In genomic region chr1:22141493-22141892, GRCh38 we compare ENCODE assay signal across 10 cellular contexts. TPM values are rescaled to one million over a fixed set of nuclear protein-coding genes. Genes with fewer than 3 reads are reported as not detected.
DNase-seq lines count a peak whose midpoint lies in the region; ATAC-seq and TF ChIP-seq lines count a peak whose summit lies in the region.
"Had no signal": no experiment of that assay in that cellular context is flagged by ENCODE, and none has a peak within 500 bp of the region (broad histone marks: within the 10 kb centered on the region; RNA-seq: fewer than 3 reads in every experiment).

No MANE protein-coding gene starts in this region.

- H3K9ac ChIP-seq in mesendoderm (ENCODE audit: low read length), result peak overlapping the region; percentile 30

- H2BK120ac ChIP-seq in mesendoderm (ENCODE audit: low read depth, low read length), result no peak overlapping the region

- H2BK5ac ChIP-seq in mesendoderm (ENCODE audit: low read length), result no peak overlapping the region

- no peak overlapping the region for H4K5ac ChIP-seq in mesendoderm (ENCODE audit: low read length)

- no peaks in the 10 kb centered on the region for H3K79me1 ChIP-seq in mesendoderm (ENCODE audit: low read length)

- in situ Hi-C loops in astrocyte of the spinal cord (cut with HindIII; ENCODE audit: low sequenced_read_pairs), result no loop called here

- H3K36me3 Mint-ChIP-seq in activated T-cell treated with anti-CD3 and anti-CD28 coated beads, Interleukin-2, amount 50 U/mL, for 72 hours (ENCODE audit: insufficient read depth in 2 of 2), result peaks cover 0 to 3% of the 10 kb centered on the region in 2 donors

- no CpG with 5 or more reads among the region's 8 CpGs for WGBS in mesendoderm (ENCODE audit: extremely low coverage, insufficient coverage, low lambda C conversion rate)
- 19 to 37% methylated on average over 2 to 8 of the region's 8 CpGs for WGBS in upper lobe of left lung, 2 donors
- 20 to 29% methylated on average over 8 of the region's 8 CpGs for WGBS in sigmoid colon, 2 donors

- H3K4me3 ChIP-seq in astrocyte of the spinal cord (ENCODE audit: low read depth, low read length) (peak overlapping the region; percentile 37), mesendoderm (ENCODE audit: low read length) (no peak overlapping the region), upper lobe of left lung (peak overlapping the region in 3 of 4 donors; percentile 57 to 59 (median 58)), sigmoid colon (no peak overlapping the region)

- peak overlapping the region; percentile 30 for H3K4me2 ChIP-seq in mesendoderm (ENCODE audit: low read length)

- H3K4me3 Mint-ChIP-seq in activated T-cell treated with anti-CD3 and anti-CD28 coated beads, Interleukin-2, amount 50 U/mL, for 72 hours, result peak overlapping the region; percentile 26 to 46

- no peaks in the 10 kb centered on the region for H3K79me2 ChIP-seq in mesendoderm (ENCODE audit: control insufficient read depth, insufficient read depth, low read length)

- peaks cover 6% of the 10 kb centered on the region for H3K4me1 ChIP-seq in mesendoderm (ENCODE audit: control insufficient read depth, low read depth, low read length)
- peaks cover 11 to 29% (median 18%) of the 10 kb centered on the region in 4 donors for H3K4me1 ChIP-seq in upper lobe of left lung
- peaks cover 0 to 22% (median 17%) of the 10 kb centered on the region in 4 donors for H3K4me1 ChIP-seq in sigmoid colon

- peaks cover 6% of the 10 kb centered on the region for H3K4me1 Mint-ChIP-seq in activated T-cell treated with anti-CD3 and anti-CD28 coated beads, Interleukin-2, amount 50 U/mL, for 72 hours (ENCODE audit: low read depth)

- H2AK5ac ChIP-seq in mesendoderm (ENCODE audit: low read length), result no peak overlapping the region

- no peak for DNase-seq in activated T-cell treated with anti-CD3 and anti-CD28 coated beads, Interleukin-2, amount 50 U/mL, for 72 hours
- DNase-seq in activated T-cell treated with anti-CD3 and anti-CD28 coated beads, Interleukin-2, amount 50 U/mL, for 48 hours, result no peak
- DNase-seq in astrocyte of the spinal cord (ENCODE audit: low read depth, low spot score), result no peak
- DNase-seq in mesendoderm, result no peak
- DNase-seq in upper lobe of left lung, result no peak
- no peak for DNase-seq in GDM1 (lab: John Stamatoyannopoulos, UW)
- DNase-seq in sigmoid colon, result no peak
- DNase-seq in Right ventricle myocardium superior, result no peak
- DNase-seq: occipital lobe had no signal

- no peaks in the 10 kb centered on the region for H3K9me3 ChIP-seq in upper lobe of left lung
- H3K9me3 ChIP-seq in sigmoid colon, result no peaks in the 10 kb centered on the region

- H3K9me3 Mint-ChIP-seq in activated T-cell treated with anti-CD3 and anti-CD28 coated beads, Interleukin-2, amount 50 U/mL, for 72 hours, result no peaks in the 10 kb centered on the region

- H3K36me3 ChIP-seq in mesendoderm (ENCODE audit: control insufficient read depth, insufficient read depth, low read length) (no peaks in the 10 kb centered on the region), upper lobe of left lung (no peaks in the 10 kb centered on the region), sigmoid colon (no peaks in the 10 kb centered on the region)

- H3K23ac ChIP-seq in mesendoderm (ENCODE audit: low read length), result no peak overlapping the region

- TF ChIP-seq CTCF in astrocyte of the spinal cord (IDR thresholded peaks at IDR 0.05; ENCODE audit: low read depth, low read length), result no peak
- TF ChIP-seq CTCF in upper lobe of left lung (IDR thresholded peaks at IDR 0.05), result no peak
- TF ChIP-seq CTCF in sigmoid colon (IDR thresholded peaks at IDR 0.05), result no peak

- TF ChIP-seq EP300 in upper lobe of left lung (IDR thresholded peaks at IDR 0.05) (no peak), sigmoid colon (IDR thresholded peaks at IDR 0.05) (no peak)

- ATAC-seq in activated T-cell treated with anti-CD3 and anti-CD28 coated beads, Interleukin-2, amount 50 U/mL, for 72 hours (replicated peaks in 1 of 2), result no peak
- ATAC-seq in upper lobe of left lung (ENCODE audit: low FRiP score in 2 of 2) (no peak), Right ventricle myocardium superior (ENCODE audit: poor library complexity) (no peak)

- H3K56ac ChIP-seq in mesendoderm (ENCODE audit: low read length), result peak overlapping the region; percentile 66

- no peak overlapping the region for H4K8ac ChIP-seq in mesendoderm (ENCODE audit: low read depth, low read length)

- H2BK15ac ChIP-seq in mesendoderm (replicated peaks; ENCODE audit: low read depth), result no peak overlapping the region

- no peak for TF ChIP-seq POLR2A in upper lobe of left lung (IDR thresholded peaks at IDR 0.05)
- TF ChIP-seq POLR2A in sigmoid colon (IDR thresholded peaks at IDR 0.05), result no peak

- H3K4ac ChIP-seq in mesendoderm (ENCODE audit: low read depth, low read length), result no peak overlapping the region

- H3K27ac ChIP-seq in mesendoderm (ENCODE audit: low read depth, low read length) (no peak overlapping the region), upper lobe of left lung (no peak overlapping the region), sigmoid colon (no peak overlapping the region)

- intact Hi-C loops in sigmoid colon (cut with DNase I) (no loop called here), Right ventricle myocardium superior (cut with DNase I) (no loop called here)

- H3K27me3 ChIP-seq in mesendoderm (ENCODE audit: insufficient read depth, low read length, poor library complexity), result no peaks in the 10 kb centered on the region
- peaks cover 0 to 22% (median 6%) of the 10 kb centered on the region in 4 donors for H3K27me3 ChIP-seq in upper lobe of left lung
- H3K27me3 ChIP-seq in sigmoid colon, result peaks cover 0 to 37% (median 11%) of the 10 kb centered on the region in 3 donors

- peaks cover 57% of the 10 kb centered on the region for H3K27me3 Mint-ChIP-seq in activated T-cell treated with anti-CD3 and anti-CD28 coated beads, Interleukin-2, amount 50 U/mL, for 72 hours (ENCODE audit: low read depth)

- H3K27ac Mint-ChIP-seq in activated T-cell treated with anti-CD3 and anti-CD28 coated beads, Interleukin-2, amount 50 U/mL, for 72 hours, result no peak overlapping the region

- no peak overlapping the region for H3K18ac ChIP-seq in mesendoderm (ENCODE audit: low read length)

RNA-seq across cellular contexts. Expression of gene WNT4, which starts 1.4 kb away (rescaled TPM):
- not detected for total RNA-seq in activated T-cell treated with anti-CD3 and anti-CD28 coated beads, Interleukin-2, amount 50 U/mL, for 72 hours
- 0.08 TPM for polyA plus RNA-seq in mesendoderm (2013, experiment 1 of 2)
- 0.10 TPM for polyA plus RNA-seq in mesendoderm (2013, experiment 2 of 2)
- total RNA-seq in upper lobe of left lung (1 to 10 TPM; 1.0 to 3.2 (median 2.0) TPM), sigmoid colon (under 1 TPM; 0.14 to 0.36 (median 0.22) TPM), Right ventricle myocardium superior (not detected)
- 1 to 10 TPM in 1 of 3 donors, under 1 TPM in 2; 0.60 to 1.2 (median 0.92) TPM for polyA plus RNA-seq in sigmoid colon
- total RNA-seq: activated CD8-positive, alpha-beta memory T cell treated with anti-CD3 and anti-CD28 coated beads for 36 hours had no signal

Comparison
In these comparisons a context has a peak if more than half of its experiments do, and no peak if none do; other contexts are left out.
1. H3K4me3 ChIP-seq: peak in astrocyte of the spinal cord (single experiment) and upper lobe of left lung (3 of 4); none in mesendoderm (single experiment) and sigmoid colon (0 of 4).